8 cellular contexts compared by ENCODE assay signal in the genomic region with DNA sequence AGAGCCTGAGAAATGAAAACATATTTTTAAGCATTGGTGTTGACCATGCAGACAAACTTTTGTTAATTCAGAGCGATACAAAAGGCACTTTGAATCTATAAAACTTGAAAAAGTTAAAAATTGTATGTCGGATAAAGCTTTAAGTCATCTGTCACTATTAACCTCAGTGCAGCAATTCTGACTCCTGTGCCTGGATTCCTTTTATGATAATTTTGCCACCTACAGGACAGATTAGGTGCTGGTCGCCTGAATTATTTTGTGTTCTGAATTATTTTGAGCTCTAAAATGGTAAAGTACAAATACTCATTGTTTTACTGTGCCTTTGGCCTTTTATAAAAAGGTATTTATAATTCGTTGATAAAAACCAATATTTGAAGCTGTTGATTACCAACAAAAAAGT. TPM values are rescaled to one million over a fixed set of nuclear protein-coding genes. Genes with fewer than 3 reads are reported as not detected.
DNase-seq lines count a peak whose midpoint lies in the region; ATAC-seq, FAIRE-seq and TF ChIP-seq lines count a peak whose summit lies in the region.

No MANE protein-coding gene starts in this region.

- H3K23ac ChIP-seq in mesenchymal stem cell (ENCODE audit: low read length in 2 of 2): no peak overlapping the region

- peak in 1 of 5 donors; percentile 37 for DNase-seq in CD8-positive, alpha-beta memory T cell
- DNase-seq in RPMI7951 (ENCODE audit: low read depth) (peak; percentile 8), mesenchymal stem cell (no peak), GM12891 (ENCODE audit: insufficient read length, low spot score) (no peak)
- DNase-seq in stimulated activated CD4-positive, alpha-beta T cell treated with anti-CD3 and anti-CD28 coated beads, Interleukin-2, amount 100 ng/mL, for 24 hours: no peak
- no peak for DNase-seq in effector memory CD4-positive, alpha-beta T cell

- FAIRE-seq in islet of Langerhans (lab: Jason Lieb, UNC): peak; percentile 30
- FAIRE-seq in GM12891 (lab: Jason Lieb, UNC): no peak

- no peaks in the 10 kb centered on the region for H3K9me3 ChIP-seq in CD8-positive, alpha-beta memory T cell (ENCODE audit: low read length)
- no peaks in the 10 kb centered on the region for H3K9me3 ChIP-seq in mesenchymal stem cell (ENCODE audit: control insufficient read depth, low read length)
- no peaks in the 10 kb centered on the region for H3K9me3 ChIP-seq in effector memory CD4-positive, alpha-beta T cell (ENCODE audit: control insufficient read depth, low read length)

- no peak overlapping the region for H3K18ac ChIP-seq in mesenchymal stem cell (ENCODE audit: low read depth in 1 of 2, low read length in 2 of 2)

- no peak overlapping the region for H4K8ac ChIP-seq in mesenchymal stem cell (ENCODE audit: low read length)

- H3K4ac ChIP-seq in mesenchymal stem cell (ENCODE audit: low read depth in 1 of 2, low read length in 2 of 2): no peak overlapping the region

- H2AFZ ChIP-seq in mesenchymal stem cell (ENCODE audit: low read depth, low read length): no peak overlapping the region

- no peak overlapping the region for H2AK5ac ChIP-seq in mesenchymal stem cell (ENCODE audit: low read length, severe bottlenecking)

- H3K4me3 ChIP-seq in CD8-positive, alpha-beta memory T cell (ENCODE audit: low read length): no peak overlapping the region
- H3K4me3 ChIP-seq in mesenchymal stem cell (ENCODE audit: insufficient read depth in 1 of 2, low read depth in 1 of 2, low read length in 2 of 2): no peak overlapping the region
- no peak overlapping the region for H3K4me3 ChIP-seq in effector memory CD4-positive, alpha-beta T cell (ENCODE audit: insufficient read depth, low read depth, low read length, poor library complexity, severe bottlenecking)

- H3K27ac Mint-ChIP-seq in CD8-positive, alpha-beta memory T cell: peak overlapping the region in 6 of 8 donors; percentile 12 to 71 (median 37)

- H2BK5ac ChIP-seq in mesenchymal stem cell (ENCODE audit: low read depth, low read length, poor library complexity, severe bottlenecking): no peak overlapping the region

- no peak overlapping the region for H3K27ac ChIP-seq in CD8-positive, alpha-beta memory T cell (ENCODE audit: low read depth, low read length)
- H3K27ac ChIP-seq in mesenchymal stem cell (ENCODE audit: low read length, poor library complexity, severe bottlenecking): no peak overlapping the region
- H3K27ac ChIP-seq in effector memory CD4-positive, alpha-beta T cell (ENCODE audit: insufficient read depth, low read length, poor library complexity, severe bottlenecking): no peak overlapping the region

- H3K4me1 Mint-ChIP-seq in CD8-positive, alpha-beta memory T cell: peaks cover 6 to 30% (median 17%) of the 10 kb centered on the region in 3 donors

- POLR2A ChIA-PET in CD8-positive, alpha-beta memory T cell (lab: Charles Lee): interaction anchor here (1.1 to 2.0 kb wide), 4 partner anchors 19 to 129 kb away, joined by 3 to 14 read pairs (median 10); partner anchors contain the start of genes RNF125, RNF138 and TRAPPC8

- no peak overlapping the region for H3K14ac ChIP-seq in mesenchymal stem cell (ENCODE audit: low read length in 2 of 2)

- no peak overlapping the region for H2BK15ac ChIP-seq in mesenchymal stem cell (ENCODE audit: low read depth, poor library complexity, severe bottlenecking)

- CTCF ChIA-PET in CD8-positive, alpha-beta memory T cell (lab: Charles Lee): interaction anchor here (0.7 to 3.2 kb wide), 22 partner anchors 9 to 167 kb away, joined by 3 to 40 read pairs (median 4); partner anchors contain the start of genes RNF125, RNF138 and TRAPPC8

- no peaks in the 10 kb centered on the region for H3K27me3 ChIP-seq in CD8-positive, alpha-beta memory T cell (ENCODE audit: insufficient read depth, low read length, poor library complexity, severe bottlenecking)
- H3K27me3 ChIP-seq in mesenchymal stem cell (ENCODE audit: control insufficient read depth in 1 of 2, insufficient read depth in 1 of 2, low read length in 2 of 2): no peaks in the 10 kb centered on the region
- no peaks in the 10 kb centered on the region for H3K27me3 ChIP-seq in effector memory CD4-positive, alpha-beta T cell (replicated peaks; ENCODE audit: control insufficient read depth, insufficient read depth, low read length, poor library complexity, severe bottlenecking)

- H3K27me3 Mint-ChIP-seq in CD8-positive, alpha-beta memory T cell: no peaks in the 10 kb centered on the region

- H3K36me3 ChIP-seq in CD8-positive, alpha-beta memory T cell (ENCODE audit: insufficient read depth, low read length): peaks cover 7% of the 10 kb centered on the region
- H3K36me3 ChIP-seq in mesenchymal stem cell (ENCODE audit: control insufficient read depth in 1 of 2, insufficient read depth in 2 of 2, low read depth in 1 of 2, low read length in 2 of 2): no peaks in the 10 kb centered on the region
- peaks cover 26% of the 10 kb centered on the region for H3K36me3 ChIP-seq in effector memory CD4-positive, alpha-beta T cell (ENCODE audit: control insufficient read depth, insufficient read depth, low read length)

- H3K9me3 Mint-ChIP-seq in CD8-positive, alpha-beta memory T cell: no peaks in the 10 kb centered on the region

- peak; percentile 87 for ATAC-seq in GM21360 (IDR thresholded peaks at IDR 0.05; ENCODE audit: unreplicated experiment)

- no peak overlapping the region for H2BK12ac ChIP-seq in mesenchymal stem cell (ENCODE audit: low read length in 2 of 2)

- H3K79me1 ChIP-seq in mesenchymal stem cell (replicated peaks; ENCODE audit: low read length, poor library complexity, severe bottlenecking): no peaks in the 10 kb centered on the region

- no peak overlapping the region for H4K91ac ChIP-seq in mesenchymal stem cell (ENCODE audit: low read length)

- no peak overlapping the region for H3K9ac ChIP-seq in mesenchymal stem cell (ENCODE audit: low read length)

- H3K4me2 ChIP-seq in mesenchymal stem cell (ENCODE audit: low read length, poor library complexity, severe bottlenecking): no peak overlapping the region

- H3K36me3 Mint-ChIP-seq in CD8-positive, alpha-beta memory T cell: peaks cover 0 to 69% (median 24%) of the 10 kb centered on the region in 3 donors

- TF ChIP-seq POLR2A in GM12891 (IDR thresholded peaks at IDR 0.05; ENCODE audit: low read depth, low read length): no peak

- WGBS in mesenchymal stem cell: 96% methylated on average over 3 of the region's 4 CpGs

- H2BK120ac ChIP-seq in mesenchymal stem cell (ENCODE audit: low read depth, low read length): no peak overlapping the region

- H3K4me1 ChIP-seq in CD8-positive, alpha-beta memory T cell (ENCODE audit: insufficient read depth, low read length): no peaks in the 10 kb centered on the region
- no peaks in the 10 kb centered on the region for H3K4me1 ChIP-seq in mesenchymal stem cell (ENCODE audit: control insufficient read depth, insufficient read depth, low read depth, low read length)
- H3K4me1 ChIP-seq in effector memory CD4-positive, alpha-beta T cell (ENCODE audit: control insufficient read depth, insufficient read depth, low read length, poor library complexity, severe bottlenecking): no peaks in the 10 kb centered on the region

- no peak overlapping the region for H3K4me3 Mint-ChIP-seq in CD8-positive, alpha-beta memory T cell

TF ChIP-seq in GM12891, 5 proteins besides CTCF, POLR2A, EP300 and RAD21:
- TF ChIP-seq POLR2AphosphoS5 (IDR thresholded peaks at IDR 0.05; ENCODE audit: low read depth, low read length) (no peak), SPI1 (IDR thresholded peaks at IDR 0.05; ENCODE audit: low read depth, low read length) (no peak), TAF1 (IDR thresholded peaks at IDR 0.05; ENCODE audit: low read depth, low read length) (no peak), PAX5 (IDR thresholded peaks at IDR 0.05; ENCODE audit: insufficient read depth, low read length, severe bottlenecking) (no peak), POU2F2 (IDR thresholded peaks at IDR 0.05; ENCODE audit: low read depth, low read length) (no peak)
TF ChIP-seq in GM12891: peak in this region for 0.

RNA-seq across cellular contexts. Expression of gene RNF138, which starts 19.4 kb away (rescaled TPM):
- 10 to 100 TPM; 82.7 to 87.8 TPM for total RNA-seq in CD8-positive, alpha-beta memory T cell
- polyA plus RNA-seq in CD8-positive, alpha-beta memory T cell: 54.9 TPM
- total RNA-seq in RPMI7951 (2014; rRNA removed; shearing (Covaris generic)): 36.9 and 42.4 TPM in 2 replicates
- 7.4 TPM for polyA plus RNA-seq in mesenchymal stem cell (2013, experiment 1 of 2)
- 7.6 TPM for polyA plus RNA-seq in mesenchymal stem cell (2013, experiment 2 of 2)
- 21.5 TPM for polyA plus RNA-seq in GM12891 (2012; ENCODE audit: low read depth, missing spikeins)

RNA-seq across cellular contexts. Expression of gene RNF125, which starts 53.7 kb away (rescaled TPM):
- 10 to 100 TPM; 41.3 to 42.8 TPM for total RNA-seq in CD8-positive, alpha-beta memory T cell
- 66.6 TPM for polyA plus RNA-seq in CD8-positive, alpha-beta memory T cell
- total RNA-seq in RPMI7951 (2014; rRNA removed; shearing (Covaris generic)): 0.60 and 1.6 TPM in 2 replicates
- 0.06 TPM for polyA plus RNA-seq in mesenchymal stem cell (2013, experiment 1 of 2)
- 0.11 TPM for polyA plus RNA-seq in mesenchymal stem cell (2013, experiment 2 of 2)
- polyA plus RNA-seq in GM12891 (2012; ENCODE audit: low read depth, missing spikeins): 1.5 TPM

Comparison
In these comparisons a context has a peak if more than half of its experiments do, and no peak if none do; other contexts are left out.
1. RNA of gene RNF125, which starts 53.7 kb away (total RNA-seq): 41.3 to 42.8 TPM in CD8-positive, alpha-beta memory T cell; 0.60 to 1.6 TPM in RPMI7951; every median in the first group is over 10 times any median in the second.